ENCODE assay signal across 1 cellular context in the genomic region with DNA sequence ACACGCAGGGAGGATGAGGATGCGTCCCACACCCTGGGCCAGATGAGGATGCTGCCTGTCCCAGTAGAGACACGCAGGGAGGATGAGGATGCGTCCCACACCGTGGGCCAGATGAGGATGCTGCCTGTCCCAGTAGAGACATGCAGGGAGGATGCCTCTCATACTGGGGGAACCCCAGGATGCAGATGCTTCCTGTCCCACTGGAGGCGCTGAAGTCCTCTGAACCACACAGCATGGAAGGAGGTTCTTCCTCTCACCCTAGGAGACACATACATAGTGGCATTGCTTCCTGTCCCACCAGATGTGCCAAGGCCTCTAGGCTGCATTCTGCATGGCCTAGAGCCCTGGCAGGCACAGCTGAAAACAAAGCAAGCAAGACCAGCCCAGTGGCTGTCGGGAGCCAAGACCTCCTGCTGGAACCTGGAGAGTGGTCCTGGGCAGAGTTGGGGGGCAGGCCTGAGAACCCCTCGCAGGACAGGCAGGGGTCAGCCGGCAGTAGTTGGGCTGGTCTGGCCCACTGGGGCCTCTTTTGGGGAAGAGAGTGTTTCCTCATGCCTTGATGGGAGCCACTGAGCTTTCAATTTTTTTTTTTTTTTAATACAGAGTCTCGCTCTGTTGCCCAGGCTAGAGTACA.
TF ChIP-seq lines count a peak whose summit lies in the region.

No MANE protein-coding gene starts in this region.

TF ChIP-seq in endothelial cell of umbilical vein, 7 proteins besides CTCF, POLR2A, EP300 and RAD21:
- TF ChIP-seq POLR2AphosphoS5 (IDR thresholded peaks at IDR 0.05; ENCODE audit: insufficient read depth, low read depth, low read length) (no peak), EZH2 (IDR thresholded peaks at IDR 0.05; ENCODE audit: borderline replicate concordance, low read depth, low read length, severe bottlenecking) (no peak), JUN (IDR thresholded peaks at IDR 0.05; ENCODE audit: borderline replicate concordance, insufficient read depth, insufficient read length, low read depth) (no peak), FOS (IDR thresholded peaks at IDR 0.05; ENCODE audit: borderline replicate concordance, insufficient read depth, low read length) (no peak), GATA2 (IDR thresholded peaks at IDR 0.05; ENCODE audit: insufficient read depth, insufficient read length, low read depth, low read length) (no peak), MYC (IDR thresholded peaks at IDR 0.05; ENCODE audit: low read depth, low read length) (no peak)
- TF ChIP-seq, protein P1, sequence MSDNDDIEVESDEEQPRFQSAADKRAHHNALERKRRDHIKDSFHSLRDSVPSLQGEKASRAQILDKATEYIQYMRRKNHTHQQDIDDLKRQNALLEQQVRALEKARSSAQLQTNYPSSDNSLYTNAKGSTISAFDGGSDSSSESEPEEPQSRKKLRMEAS (IDR thresholded peaks at IDR 0.05; ENCODE audit: insufficient read depth, insufficient read length) = no peak
TF ChIP-seq in endothelial cell of umbilical vein: peak in this region for 0.
